15 cellular contexts compared by ENCODE assay signal in genomic region chr6:139577124-139577800, GRCh38.
DNase-seq lines count a peak whose midpoint lies in the region; ATAC-seq and TF ChIP-seq lines count a peak whose summit lies in the region.
"Had no signal": no experiment of that assay in that cellular context is flagged by ENCODE, and none has a peak within 500 bp of the region (broad histone marks: within the 10 kb centered on the region; RNA-seq: fewer than 3 reads in every experiment).

No MANE protein-coding gene starts in this region.

- peaks cover 0 to 9% of the 10 kb centered on the region in 2 donors for H3K4me1 ChIP-seq in breast epithelium
- H3K4me1 ChIP-seq: adrenal gland had no signal

- no peak overlapping the region for H3K4me3 ChIP-seq in breast epithelium
- H3K4me3 ChIP-seq: adrenal gland had no signal

- H3K4me1 Mint-ChIP-seq in nephron (peaks cover 30% of the 10 kb centered on the region), type B pancreatic cell (ENCODE audit: unreplicated experiment) (peaks cover 31% of the 10 kb centered on the region)

- no peaks in the 10 kb centered on the region for H3K9me3 ChIP-seq in breast epithelium
- H3K9me3 ChIP-seq: adrenal gland had no signal

- no peaks in the 10 kb centered on the region for H3K36me3 ChIP-seq in breast epithelium
- H3K36me3 ChIP-seq: adrenal gland had no signal

- no peak for TF ChIP-seq CTCF in breast epithelium (IDR thresholded peaks at IDR 0.05)
- no peak for TF ChIP-seq CTCF in nephron (IDR thresholded peaks at IDR 0.05; ENCODE audit: unreplicated experiment in 3 of 3)
- no peak for TF ChIP-seq CTCF in type B pancreatic cell (conservative IDR thresholded peaks at IDR 0.05)
- TF ChIP-seq CTCF in GM13976 (IDR thresholded peaks at IDR 0.05; ENCODE audit: borderline replicate concordance, control extremely low read depth, extremely low read depth, insufficient read depth, missing control alignments) = no peak

- intact Hi-C loops in breast epithelium (cut with DNase I; ENCODE audit: low total_unique reads) = no loop called here

- no peak for TF ChIP-seq POLR2A in breast epithelium (IDR thresholded peaks at IDR 0.05)

- H3K36me3 Mint-ChIP-seq in nephron (ENCODE audit: low read depth) (no peaks in the 10 kb centered on the region), type B pancreatic cell (no peaks in the 10 kb centered on the region)
- H3K36me3 Mint-ChIP-seq: CD8-positive, alpha-beta T cell had no signal

- no peak for ATAC-seq in HG03097 (IDR thresholded peaks at IDR 0.05; ENCODE audit: low FRiP score, unreplicated experiment)
- ATAC-seq: CD8-positive, alpha-beta T cell; right cardiac atrium; T-helper 17 cell had no signal

- no peaks in the 10 kb centered on the region for H3K9me3 Mint-ChIP-seq in nephron
- H3K9me3 Mint-ChIP-seq in type B pancreatic cell = peaks cover 10% of the 10 kb centered on the region
- H3K9me3 Mint-ChIP-seq: activated T-cell treated with anti-CD3 and anti-CD28 coated beads, Interleukin-2, amount 50 U/mL, for 24 hours; CD8-positive, alpha-beta T cell had no signal

- DNase-seq in NCI-H226 (peak; percentile 71), breast epithelium (ENCODE audit: low spot score in 2 of 2) (no peak), type B pancreatic cell (ENCODE audit: extremely low spot score, unreplicated experiment) (no peak), epidermal melanocyte (ENCODE audit: insufficient read length, low spot score) (no peak), GM13976 (ENCODE audit: low spot score) (no peak)
- DNase-seq: activated T-cell treated with anti-CD3 and anti-CD28 coated beads, Interleukin-2, amount 50 U/mL, for 24 hours; CD8-positive, alpha-beta T cell; NCI-H1105 treated with DMSO at 0.1 percent for 48 hours; NCI-H446; T-helper 17 cell had no signal

- H3K4me3 Mint-ChIP-seq in nephron (no peak overlapping the region), type B pancreatic cell (no peak overlapping the region)
- H3K4me3 Mint-ChIP-seq: activated T-cell treated with anti-CD3 and anti-CD28 coated beads, Interleukin-2, amount 50 U/mL, for 24 hours; CD8-positive, alpha-beta T cell; stimulated activated naive CD8-positive, alpha-beta T cell treated with anti-CD3 and anti-CD28 coated beads, Interleukin-15, Interleukin-2, amounts not matched to agents 100 ng/mL and 50 ng/mL, for 24 hours; T-helper 17 cell had no signal

- H3K27ac ChIP-seq in breast epithelium = peak overlapping the region; percentile 4 to 59
- H3K27ac ChIP-seq: adrenal gland had no signal

- no peaks in the 10 kb centered on the region for H3K27me3 ChIP-seq in breast epithelium
- H3K27me3 ChIP-seq: adrenal gland had no signal

- in situ Hi-C loops in GM13976 (cut with MboI; ENCODE audit: low sequenced_read_pairs, unreplicated experiment) = no loop called here

- H3K27me3 Mint-ChIP-seq in nephron (ENCODE audit: low read depth) (no peaks in the 10 kb centered on the region), type B pancreatic cell (no peaks in the 10 kb centered on the region)
- H3K27me3 Mint-ChIP-seq: activated T-cell treated with anti-CD3 and anti-CD28 coated beads, Interleukin-2, amount 50 U/mL, for 24 hours; T-helper 17 cell had no signal

- H3K27ac Mint-ChIP-seq in nephron = peak overlapping the region; percentile 87 to 94 (median 93)
- H3K27ac Mint-ChIP-seq in type B pancreatic cell = peak overlapping the region; percentile 21
- H3K27ac Mint-ChIP-seq: activated T-cell treated with anti-CD3 and anti-CD28 coated beads, Interleukin-2, amount 50 U/mL, for 24 hours; CD8-positive, alpha-beta T cell; stimulated activated naive CD8-positive, alpha-beta T cell treated with anti-CD3 and anti-CD28 coated beads, Interleukin-15, Interleukin-2, amounts not matched to agents 100 ng/mL and 50 ng/mL, for 24 hours; T-helper 17 cell had no signal
